ENCODE assay signal across 1 cellular context in the genomic region with DNA sequence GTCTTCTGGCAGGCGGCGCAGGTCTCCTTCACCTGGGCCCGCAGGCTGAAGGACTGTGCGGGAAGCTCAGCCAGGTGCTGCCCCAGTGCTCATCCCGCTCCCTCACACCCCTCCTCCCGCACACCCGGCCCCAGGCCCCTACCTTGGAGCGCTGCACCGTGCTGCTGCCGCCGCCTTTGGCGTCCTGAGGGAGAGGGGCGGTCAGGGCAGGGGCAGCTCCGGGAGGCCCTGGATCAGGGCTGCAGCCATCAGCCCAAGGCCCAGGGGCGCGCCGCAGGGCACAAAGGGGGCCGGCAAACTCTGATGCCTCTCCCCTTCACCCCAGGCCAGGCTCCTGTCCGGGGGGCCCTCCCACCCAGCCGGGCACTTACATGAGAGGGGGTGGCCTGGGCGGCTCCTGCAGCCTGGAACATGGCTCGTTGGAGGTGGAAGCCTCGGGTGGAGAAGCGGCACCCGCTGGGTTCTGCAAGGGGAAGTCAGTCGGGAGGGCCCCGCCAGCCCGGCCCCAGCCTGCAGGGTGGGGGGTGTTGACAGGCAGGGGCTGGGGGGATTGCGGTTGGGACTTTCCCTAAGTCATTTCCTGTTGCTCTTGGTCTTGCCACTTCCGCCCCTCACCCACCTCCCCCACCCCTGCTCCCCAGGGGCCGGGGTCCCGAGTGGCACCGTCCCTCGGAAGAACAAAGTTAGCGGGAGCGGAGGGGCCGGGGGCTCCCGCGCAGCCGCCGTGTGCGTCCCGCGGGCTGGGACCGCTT.
TF ChIP-seq lines count a peak whose summit lies in the region.

No MANE protein-coding gene starts in this region.

TF ChIP-seq in GM12878, 131 proteins besides CTCF, POLR2A, EP300 and RAD21 (continued from another document):
- TF ChIP-seq, protein P1, sequence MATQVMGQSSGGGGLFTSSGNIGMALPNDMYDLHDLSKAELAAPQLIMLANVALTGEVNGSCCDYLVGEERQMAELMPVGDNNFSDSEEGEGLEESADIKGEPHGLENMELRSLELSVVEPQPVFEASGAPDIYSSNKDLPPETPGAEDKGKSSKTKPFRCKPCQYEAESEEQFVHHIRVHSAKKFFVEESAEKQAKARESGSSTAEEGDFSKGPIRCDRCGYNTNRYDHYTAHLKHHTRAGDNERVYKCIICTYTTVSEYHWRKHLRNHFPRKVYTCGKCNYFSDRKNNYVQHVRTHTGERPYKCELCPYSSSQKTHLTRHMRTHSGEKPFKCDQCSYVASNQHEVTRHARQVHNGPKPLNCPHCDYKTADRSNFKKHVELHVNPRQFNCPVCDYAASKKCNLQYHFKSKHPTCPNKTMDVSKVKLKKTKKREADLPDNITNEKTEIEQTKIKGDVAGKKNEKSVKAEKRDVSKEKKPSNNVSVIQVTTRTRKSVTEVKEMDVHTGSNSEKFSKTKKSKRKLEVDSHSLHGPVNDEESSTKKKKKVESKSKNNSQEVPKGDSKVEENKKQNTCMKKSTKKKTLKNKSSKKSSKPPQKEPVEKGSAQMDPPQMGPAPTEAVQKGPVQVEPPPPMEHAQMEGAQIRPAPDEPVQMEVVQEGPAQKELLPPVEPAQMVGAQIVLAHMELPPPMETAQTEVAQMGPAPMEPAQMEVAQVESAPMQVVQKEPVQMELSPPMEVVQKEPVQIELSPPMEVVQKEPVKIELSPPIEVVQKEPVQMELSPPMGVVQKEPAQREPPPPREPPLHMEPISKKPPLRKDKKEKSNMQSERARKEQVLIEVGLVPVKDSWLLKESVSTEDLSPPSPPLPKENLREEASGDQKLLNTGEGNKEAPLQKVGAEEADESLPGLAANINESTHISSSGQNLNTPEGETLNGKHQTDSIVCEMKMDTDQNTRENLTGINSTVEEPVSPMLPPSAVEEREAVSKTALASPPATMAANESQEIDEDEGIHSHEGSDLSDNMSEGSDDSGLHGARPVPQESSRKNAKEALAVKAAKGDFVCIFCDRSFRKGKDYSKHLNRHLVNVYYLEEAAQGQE (IDR thresholded peaks at IDR 0.05; ENCODE audit: low read depth, low read length) = no peak
- TF ChIP-seq, protein P2, sequence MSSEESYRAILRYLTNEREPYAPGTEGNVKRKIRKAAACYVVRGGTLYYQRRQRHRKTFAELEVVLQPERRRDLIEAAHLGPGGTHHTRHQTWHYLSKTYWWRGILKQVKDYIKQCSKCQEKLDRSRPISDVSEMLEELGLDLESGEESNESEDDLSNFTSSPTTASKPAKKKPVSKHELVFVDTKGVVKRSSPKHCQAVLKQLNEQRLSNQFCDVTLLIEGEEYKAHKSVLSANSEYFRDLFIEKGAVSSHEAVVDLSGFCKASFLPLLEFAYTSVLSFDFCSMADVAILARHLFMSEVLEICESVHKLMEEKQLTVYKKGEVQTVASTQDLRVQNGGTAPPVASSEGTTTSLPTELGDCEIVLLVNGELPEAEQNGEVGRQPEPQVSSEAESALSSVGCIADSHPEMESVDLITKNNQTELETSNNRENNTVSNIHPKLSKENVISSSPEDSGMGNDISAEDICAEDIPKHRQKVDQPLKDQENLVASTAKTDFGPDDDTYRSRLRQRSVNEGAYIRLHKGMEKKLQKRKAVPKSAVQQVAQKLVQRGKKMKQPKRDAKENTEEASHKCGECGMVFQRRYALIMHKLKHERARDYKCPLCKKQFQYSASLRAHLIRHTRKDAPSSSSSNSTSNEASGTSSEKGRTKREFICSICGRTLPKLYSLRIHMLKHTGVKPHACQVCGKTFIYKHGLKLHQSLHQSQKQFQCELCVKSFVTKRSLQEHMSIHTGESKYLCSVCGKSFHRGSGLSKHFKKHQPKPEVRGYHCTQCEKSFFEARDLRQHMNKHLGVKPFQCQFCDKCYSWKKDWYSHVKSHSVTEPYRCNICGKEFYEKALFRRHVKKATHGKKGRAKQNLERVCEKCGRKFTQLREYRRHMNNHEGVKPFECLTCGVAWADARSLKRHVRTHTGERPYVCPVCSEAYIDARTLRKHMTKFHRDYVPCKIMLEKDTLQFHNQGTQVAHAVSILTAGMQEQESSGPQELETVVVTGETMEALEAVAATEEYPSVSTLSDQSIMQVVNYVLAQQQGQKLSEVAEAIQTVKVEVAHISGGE (CRISPR knock-in tag; IDR thresholded peaks at IDR 0.05) = no peak
- TF ChIP-seq FOXM1 (IDR thresholded peaks at IDR 0.05; ENCODE audit: low read depth, low read length) (0 out of 2 replicates have a peak, but pooled peaks have one; percentile 57), POU2F2 (IDR thresholded peaks at IDR 0.05; ENCODE audit: borderline replicate concordance, low read depth, low read length) (peak; percentile 49; the same call in 2 of the 3 replicates), CREM (IDR thresholded peaks at IDR 0.05; ENCODE audit: low read depth) (peak; percentile 65; the same call in 1 of the 2 replicates), ESRRA (IDR thresholded peaks at IDR 0.05; ENCODE audit: low read length) (no peak), SUZ12 (IDR thresholded peaks at IDR 0.05; ENCODE audit: unreplicated experiment) (no peak), RAD51 (IDR thresholded peaks at IDR 0.05) (no peak), BHLHE40 (IDR thresholded peaks at IDR 0.05; ENCODE audit: borderline replicate concordance in 1 of 2, low read depth in 2 of 2, low read length in 1 of 2) (peak in 1 of 2 experiments; percentile 39; a peak in 1 of 4 replicates), ASH2L (IDR thresholded peaks at IDR 0.05; ENCODE audit: borderline replicate concordance, low read depth) (no peak), FOS (IDR thresholded peaks at IDR 0.05; ENCODE audit: borderline replicate concordance, extremely low read depth, insufficient read length) (no peak)
- TF ChIP-seq, protein P3, sequence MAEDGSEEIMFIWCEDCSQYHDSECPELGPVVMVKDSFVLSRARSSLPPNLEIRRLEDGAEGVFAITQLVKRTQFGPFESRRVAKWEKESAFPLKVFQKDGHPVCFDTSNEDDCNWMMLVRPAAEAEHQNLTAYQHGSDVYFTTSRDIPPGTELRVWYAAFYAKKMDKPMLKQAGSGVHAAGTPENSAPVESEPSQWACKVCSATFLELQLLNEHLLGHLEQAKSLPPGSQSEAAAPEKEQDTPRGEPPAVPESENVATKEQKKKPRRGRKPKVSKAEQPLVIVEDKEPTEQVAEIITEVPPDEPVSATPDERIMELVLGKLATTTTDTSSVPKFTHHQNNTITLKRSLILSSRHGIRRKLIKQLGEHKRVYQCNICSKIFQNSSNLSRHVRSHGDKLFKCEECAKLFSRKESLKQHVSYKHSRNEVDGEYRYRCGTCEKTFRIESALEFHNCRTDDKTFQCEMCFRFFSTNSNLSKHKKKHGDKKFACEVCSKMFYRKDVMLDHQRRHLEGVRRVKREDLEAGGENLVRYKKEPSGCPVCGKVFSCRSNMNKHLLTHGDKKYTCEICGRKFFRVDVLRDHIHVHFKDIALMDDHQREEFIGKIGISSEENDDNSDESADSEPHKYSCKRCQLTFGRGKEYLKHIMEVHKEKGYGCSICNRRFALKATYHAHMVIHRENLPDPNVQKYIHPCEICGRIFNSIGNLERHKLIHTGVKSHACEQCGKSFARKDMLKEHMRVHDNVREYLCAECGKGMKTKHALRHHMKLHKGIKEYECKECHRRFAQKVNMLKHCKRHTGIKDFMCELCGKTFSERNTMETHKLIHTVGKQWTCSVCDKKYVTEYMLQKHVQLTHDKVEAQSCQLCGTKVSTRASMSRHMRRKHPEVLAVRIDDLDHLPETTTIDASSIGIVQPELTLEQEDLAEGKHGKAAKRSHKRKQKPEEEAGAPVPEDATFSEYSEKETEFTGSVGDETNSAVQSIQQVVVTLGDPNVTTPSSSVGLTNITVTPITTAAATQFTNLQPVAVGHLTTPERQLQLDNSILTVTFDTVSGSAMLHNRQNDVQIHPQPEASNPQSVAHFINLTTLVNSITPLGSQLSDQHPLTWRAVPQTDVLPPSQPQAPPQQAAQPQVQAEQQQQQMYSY (CRISPR knock-in tag; IDR thresholded peaks at IDR 0.05) = no peak
- TF ChIP-seq, protein P4, sequence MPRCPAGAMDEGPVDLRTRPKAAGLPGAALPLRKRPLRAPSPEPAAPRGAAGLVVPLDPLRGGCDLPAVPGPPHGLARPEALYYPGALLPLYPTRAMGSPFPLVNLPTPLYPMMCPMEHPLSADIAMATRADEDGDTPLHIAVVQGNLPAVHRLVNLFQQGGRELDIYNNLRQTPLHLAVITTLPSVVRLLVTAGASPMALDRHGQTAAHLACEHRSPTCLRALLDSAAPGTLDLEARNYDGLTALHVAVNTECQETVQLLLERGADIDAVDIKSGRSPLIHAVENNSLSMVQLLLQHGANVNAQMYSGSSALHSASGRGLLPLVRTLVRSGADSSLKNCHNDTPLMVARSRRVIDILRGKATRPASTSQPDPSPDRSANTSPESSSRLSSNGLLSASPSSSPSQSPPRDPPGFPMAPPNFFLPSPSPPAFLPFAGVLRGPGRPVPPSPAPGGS (IDR thresholded peaks at IDR 0.05; ENCODE audit: borderline replicate concordance, insufficient read depth, low read depth, low read length, poor library complexity, severe bottlenecking) = peak; percentile 90
